Comparison of ENCODE assay signal across 11 cellular contexts in the genomic region with DNA sequence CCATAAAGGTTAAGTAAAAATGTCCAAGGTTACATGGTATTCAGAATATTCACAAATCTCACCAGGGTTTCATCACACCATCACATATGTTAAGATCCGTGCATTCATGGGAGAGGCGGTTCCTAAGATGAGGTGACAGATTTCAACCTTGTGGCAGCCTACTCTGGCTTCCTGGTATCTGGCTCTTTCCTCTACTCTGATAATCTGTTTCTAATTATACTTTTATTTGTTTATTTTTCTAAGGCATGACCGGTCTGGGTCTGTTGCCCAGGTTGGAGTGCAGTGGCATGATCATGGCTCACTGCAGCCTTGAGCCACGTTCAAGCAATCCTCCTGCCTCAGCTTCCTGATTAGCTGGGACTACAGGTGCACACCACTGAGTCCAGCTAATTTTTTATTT. TPM values are rescaled to one million over a fixed set of nuclear protein-coding genes. Genes with fewer than 3 reads are reported as not detected.
DNase-seq lines count a peak whose midpoint lies in the region; TF ChIP-seq lines count a peak whose summit lies in the region.
"Had no signal": no experiment of that assay in that cellular context is flagged by ENCODE, and none has a peak within 500 bp of the region (broad histone marks: within the 10 kb centered on the region; RNA-seq: fewer than 3 reads in every experiment).

No MANE protein-coding gene starts in this region.

- H3K23ac ChIP-seq in mesenchymal stem cell (ENCODE audit: low read length in 2 of 2): no peak overlapping the region

- intact Hi-C loops in CD14-positive monocyte (cut with micrococcal nuclease) (no loop called here), Caco-2 (cut with micrococcal nuclease; ENCODE audit: unreplicated experiment) (no loop called here)

- no peak overlapping the region for H2BK15ac ChIP-seq in mesenchymal stem cell (ENCODE audit: low read depth, poor library complexity, severe bottlenecking)

- H2BK120ac ChIP-seq in mesenchymal stem cell (ENCODE audit: low read depth, low read length): no peak overlapping the region

- H3K36me3 ChIP-seq in mesenchymal stem cell (ENCODE audit: control insufficient read depth in 1 of 2, insufficient read depth in 2 of 2, low read depth in 1 of 2, low read length in 2 of 2): peaks cover 0 to under 1% of the 10 kb centered on the region in 2 experiments
- no peaks in the 10 kb centered on the region for H3K36me3 ChIP-seq in Caco-2 (ENCODE audit: control insufficient read depth, insufficient read depth, low read length)
- H3K36me3 ChIP-seq: brain microvascular endothelial cell had no signal

- peaks cover 50% of the 10 kb centered on the region for H3K4me1 Mint-ChIP-seq in CD14-positive monocyte
- peaks cover 24% of the 10 kb centered on the region for H3K4me1 Mint-ChIP-seq in T-helper 2 cell treated with Interferon-gamma antibody and Interleukin-4, amounts not matched to agents 5 μg/mL and 100 μg/mL, for 36 hours (ENCODE audit: low read depth)
- H3K4me1 Mint-ChIP-seq in immature natural killer cell: peaks cover 57 to 76% of the 10 kb centered on the region in 2 donors
- H3K4me1 Mint-ChIP-seq in Caco-2 (ENCODE audit: low read depth, unreplicated experiment): peaks cover 8% of the 10 kb centered on the region

- H3K9me3 ChIP-seq in mesenchymal stem cell (ENCODE audit: control insufficient read depth, low read length) (no peaks in the 10 kb centered on the region), Caco-2 (no peaks in the 10 kb centered on the region)

- WGBS in mesenchymal stem cell: 61% methylated on average over 4 of the region's 4 CpGs

- no peak overlapping the region for H2BK12ac ChIP-seq in mesenchymal stem cell (ENCODE audit: low read length in 2 of 2)

- no peak overlapping the region for H3K14ac ChIP-seq in mesenchymal stem cell (ENCODE audit: low read length in 2 of 2)

- POLR2A ChIA-PET in Caco-2 (lab: Charles Lee): no interaction called here

- H3K4me3 ChIP-seq in mesenchymal stem cell (ENCODE audit: insufficient read depth in 1 of 2, low read depth in 1 of 2, low read length in 2 of 2) (no peak overlapping the region), Caco-2 (ENCODE audit: low read depth, low read length) (no peak overlapping the region)

- H3K18ac ChIP-seq in mesenchymal stem cell (ENCODE audit: low read depth in 1 of 2, low read length in 2 of 2): no peak overlapping the region

- H3K27me3 Mint-ChIP-seq in CD14-positive monocyte (ENCODE audit: low read depth in 3 of 3) (peaks cover 0 to 2% (median 0%) of the 10 kb centered on the region in 3 donors), immature natural killer cell (ENCODE audit: low read depth in 3 of 3) (no peaks in the 10 kb centered on the region), Caco-2 (ENCODE audit: insufficient read depth, unreplicated experiment) (no peaks in the 10 kb centered on the region)
- no peaks in the 10 kb centered on the region for H3K27me3 Mint-ChIP-seq in T-helper 2 cell treated with Interferon-gamma antibody and Interleukin-4, amounts not matched to agents 5 μg/mL and 100 μg/mL, for 36 hours (ENCODE audit: low read depth)
- H3K27me3 Mint-ChIP-seq: activated CD8-positive, alpha-beta memory T cell treated with anti-CD3 and anti-CD28 coated beads, Interleukin-2, amount 10 ng/mL, durations not matched to agents 7 days and 5 days had no signal

- no peak overlapping the region for H4K91ac ChIP-seq in mesenchymal stem cell (ENCODE audit: low read length)

- no peak overlapping the region for H4K8ac ChIP-seq in mesenchymal stem cell (ENCODE audit: low read length)

- no peak overlapping the region for H2AK5ac ChIP-seq in mesenchymal stem cell (ENCODE audit: low read length, severe bottlenecking)

- DNase-seq in CD14-positive monocyte (ENCODE audit: low spot score) (no peak), LoVo (ENCODE audit: low spot score) (peak; percentile 14), dermis blood vessel endothelial cell (peak; percentile 15), mesenchymal stem cell (peak; percentile 29), pons (ENCODE audit: low spot score) (no peak), immature natural killer cell (no peak), Caco-2 (no peak)
- no peak for DNase-seq in T-helper 2 cell treated with Interferon-gamma antibody and Interleukin-4, amounts not matched to agents 5 μg/mL and 100 μg/mL, for 36 hours (ENCODE audit: low spot score)
- DNase-seq: activated CD8-positive, alpha-beta memory T cell treated with anti-CD3 and anti-CD28 coated beads, Interleukin-2, amount 10 ng/mL, durations not matched to agents 7 days and 5 days; brain microvascular endothelial cell; NCI-H2227 treated with DMSO at 0.1 percent for 48 hours had no signal

- H3K27me3 ChIP-seq in mesenchymal stem cell (ENCODE audit: control insufficient read depth in 1 of 2, insufficient read depth in 1 of 2, low read length in 2 of 2): no peaks in the 10 kb centered on the region
- H3K27me3 ChIP-seq in Caco-2 (replicated peaks; ENCODE audit: control insufficient read depth, insufficient read depth, low read length): no peaks in the 10 kb centered on the region
- H3K27me3 ChIP-seq: brain microvascular endothelial cell had no signal

- peaks cover 6% of the 10 kb centered on the region for H3K79me1 ChIP-seq in mesenchymal stem cell (replicated peaks; ENCODE audit: low read length, poor library complexity, severe bottlenecking)

- no peaks in the 10 kb centered on the region for H3K9me3 Mint-ChIP-seq in CD14-positive monocyte
- no peaks in the 10 kb centered on the region for H3K9me3 Mint-ChIP-seq in T-helper 2 cell treated with Interferon-gamma antibody and Interleukin-4, amounts not matched to agents 5 μg/mL and 100 μg/mL, for 36 hours
- H3K9me3 Mint-ChIP-seq in immature natural killer cell: no peaks in the 10 kb centered on the region
- no peaks in the 10 kb centered on the region for H3K9me3 Mint-ChIP-seq in Caco-2 (ENCODE audit: unreplicated experiment)

- no peak overlapping the region for H2AFZ ChIP-seq in mesenchymal stem cell (ENCODE audit: low read depth, low read length)

- BruUV-seq in Caco-2 (replicated peaks; lab: Mats Ljungman, UMichigan): no TSS peak

- no peak overlapping the region for H3K27ac ChIP-seq in mesenchymal stem cell (ENCODE audit: low read length, poor library complexity, severe bottlenecking)
- H3K27ac ChIP-seq: brain microvascular endothelial cell had no signal

- no peak overlapping the region for H2BK5ac ChIP-seq in mesenchymal stem cell (ENCODE audit: low read depth, low read length, poor library complexity, severe bottlenecking)

- TF ChIP-seq CTCF in CD14-positive monocyte (IDR thresholded peaks at IDR 0.05): no peak
- TF ChIP-seq CTCF in Caco-2 (IDR thresholded peaks at IDR 0.05; ENCODE audit: insufficient read depth in 1 of 2, low read depth in 1 of 2, low read length in 1 of 2, severe bottlenecking in 1 of 2, unreplicated experiment in 1 of 2): no peak

- peaks cover 16% of the 10 kb centered on the region for H3K4me1 ChIP-seq in mesenchymal stem cell (ENCODE audit: control insufficient read depth, insufficient read depth, low read depth, low read length)
- peaks cover 5% of the 10 kb centered on the region; the same call in 1 of the 2 replicates for H3K4me1 ChIP-seq in Caco-2

- H3K9ac ChIP-seq in mesenchymal stem cell (ENCODE audit: low read length): no peak overlapping the region

- peaks cover 4 to 12% of the 10 kb centered on the region in 2 donors for H3K36me3 Mint-ChIP-seq in CD14-positive monocyte
- peaks cover 4% of the 10 kb centered on the region for H3K36me3 Mint-ChIP-seq in T-helper 2 cell treated with Interferon-gamma antibody and Interleukin-4, amounts not matched to agents 5 μg/mL and 100 μg/mL, for 36 hours (ENCODE audit: low read depth)
- no peaks in the 10 kb centered on the region for H3K36me3 Mint-ChIP-seq in immature natural killer cell
- H3K36me3 Mint-ChIP-seq in Caco-2 (ENCODE audit: insufficient read depth, unreplicated experiment): peaks cover 9% of the 10 kb centered on the region

- H3K4ac ChIP-seq in mesenchymal stem cell (ENCODE audit: low read depth in 1 of 2, low read length in 2 of 2): no peak overlapping the region

- CTCF ChIA-PET in Caco-2 (lab: Charles Lee): no interaction called here

- H3K4me3 Mint-ChIP-seq in CD14-positive monocyte (no peak overlapping the region), immature natural killer cell (peak overlapping the region in 1 of 5 donors; percentile 12), Caco-2 (ENCODE audit: unreplicated experiment) (no peak overlapping the region)
- no peak overlapping the region for H3K4me3 Mint-ChIP-seq in T-helper 2 cell treated with Interferon-gamma antibody and Interleukin-4, amounts not matched to agents 5 μg/mL and 100 μg/mL, for 36 hours
- H3K4me3 Mint-ChIP-seq: activated CD8-positive, alpha-beta memory T cell treated with anti-CD3 and anti-CD28 coated beads, Interleukin-2, amount 10 ng/mL, durations not matched to agents 7 days and 5 days had no signal

- H3K27ac Mint-ChIP-seq in CD14-positive monocyte (peak overlapping the region in 6 of 7 donors; percentile 2 to 80 (median 28)), immature natural killer cell (peak overlapping the region in 3 of 6 donors; percentile 6 to 82 (median 75)), Caco-2 (ENCODE audit: unreplicated experiment) (no peak overlapping the region)
- no peak overlapping the region for H3K27ac Mint-ChIP-seq in T-helper 2 cell treated with Interferon-gamma antibody and Interleukin-4, amounts not matched to agents 5 μg/mL and 100 μg/mL, for 36 hours
- H3K27ac Mint-ChIP-seq: activated CD8-positive, alpha-beta memory T cell treated with anti-CD3 and anti-CD28 coated beads, Interleukin-2, amount 10 ng/mL, durations not matched to agents 7 days and 5 days had no signal

- H3K4me2 ChIP-seq in mesenchymal stem cell (ENCODE audit: low read length, poor library complexity, severe bottlenecking): no peak overlapping the region

RNA-seq across cellular contexts. Expression of a gene that starts 34.4 kb away (rescaled TPM):
- polyA plus RNA-seq in CD14-positive monocyte (10 to 100 TPM; 73.0 to 79.5 TPM), immature natural killer cell (10 to 100 TPM; 44.3 to 87.2 (median 81.7) TPM)
- total RNA-seq in dermis blood vessel endothelial cell (69.1 and 96.3 TPM in 2 replicates), Caco-2 (2022) (93.6 and 98.7 TPM in 2 replicates)
- polyA plus RNA-seq in mesenchymal stem cell (2013, experiment 1 of 2): 43.4 TPM
- polyA plus RNA-seq in mesenchymal stem cell (2013, experiment 2 of 2): 42.6 TPM

Comparison
In these comparisons a context has a peak if more than half of its experiments do, and no peak if none do; other contexts are left out.
1. DNase-seq: peak in LoVo (single experiment), dermis blood vessel endothelial cell (single experiment) and mesenchymal stem cell (single experiment); none in CD14-positive monocyte (single experiment), T-helper 2 cell treated with Interferon-gamma antibody and Interleukin-4, amounts not matched to agents 5 μg/mL and 100 μg/mL, for 36 hours (single experiment), pons (single experiment), immature natural killer cell (0 of 3) and Caco-2 (0 of 2).
2. H3K27ac Mint-ChIP-seq: peak in CD14-positive monocyte (6 of 7); none in T-helper 2 cell treated with Interferon-gamma antibody and Interleukin-4, amounts not matched to agents 5 μg/mL and 100 μg/mL, for 36 hours (single experiment) and Caco-2 (single experiment).